ENCODE assay signal across 20 cellular contexts in genomic region chr1:187096689-187097088, GRCh38.
"Had no signal": no experiment of that assay in that cellular context is flagged by ENCODE, and none has a peak within 500 bp of the region (broad histone marks: within the 10 kb centered on the region; RNA-seq: fewer than 3 reads in every experiment).

No MANE protein-coding gene starts in this region.

- H3K79me2 ChIP-seq: parathyroid adenoma had no signal

- H3K9ac ChIP-seq: parathyroid adenoma had no signal

- H3K9me3 ChIP-seq: psoas muscle, right lobe of liver, thoracic aorta, transverse colon had no signal

- H2AFZ ChIP-seq: parathyroid adenoma had no signal

- DNase-seq: cortex of kidney; dorsolateral prefrontal cortex; effector CD8-positive, alpha-beta T cell; foreskin keratinocyte; left colon; mesendoderm; naive B cell; occipital lobe; psoas muscle; retina; right lobe of liver; spleen; stimulated activated CD4-positive, alpha-beta T cell treated with anti-CD3 and anti-CD28 coated beads, Interleukin-15, amount 100 ng/mL, for 24 hours; stimulated activated CD4-positive, alpha-beta T cell treated with anti-CD3 and anti-CD28 coated beads, Interleukin-1b, Interleukin-23, amount 100 ng/mL, for 48 hours; stimulated activated naive CD4-positive, alpha-beta T cell; stomach; substantia nigra; transverse colon had no signal

- H3K4me1 ChIP-seq: foreskin keratinocyte, parathyroid adenoma, psoas muscle, right lobe of liver, spleen, stomach, transverse colon had no signal

- ATAC-seq: foreskin keratinocyte, left colon, psoas muscle, right lobe of liver had no signal

- H3K27ac ChIP-seq: dorsolateral prefrontal cortex, foreskin keratinocyte, parathyroid adenoma, psoas muscle, right lobe of liver, spleen, stomach, thoracic aorta, transverse colon had no signal

- H3K36me3 ChIP-seq: right lobe of liver, spleen, stomach, thoracic aorta, transverse colon had no signal

- H3K27me3 ChIP-seq: dorsolateral prefrontal cortex, foreskin keratinocyte, right lobe of liver, spleen, stomach, transverse colon had no signal

- H3K4me3 ChIP-seq: dorsolateral prefrontal cortex, psoas muscle, right lobe of liver, spleen, stomach, thoracic aorta, transverse colon had no signal
